Comparison of ENCODE assay signal across 9 cellular contexts in genomic region chr10:43265799-43266721, GRCh38. TPM values are rescaled to one million over a fixed set of nuclear protein-coding genes. Genes with fewer than 3 reads are reported as not detected.
DNase-seq lines count a peak whose midpoint lies in the region; ATAC-seq, FAIRE-seq and TF ChIP-seq lines count a peak whose summit lies in the region.
"Had no signal": no experiment of that assay in that cellular context is flagged by ENCODE, and none has a peak within 500 bp of the region (broad histone marks: within the 10 kb centered on the region; RNA-seq: fewer than 3 reads in every experiment).

No MANE protein-coding gene starts in this region.

- FAIRE-seq in pancreas (lab: Jason Lieb, UNC): no peak
- FAIRE-seq: G401.6 had no signal

- peak; percentile 81 to 90 (median 84) for ATAC-seq in pancreas
- ATAC-seq in GM18873 (IDR thresholded peaks at IDR 0.05; ENCODE audit: low FRiP score, unreplicated experiment): no peak
- no peak for ATAC-seq in HG02970 (IDR thresholded peaks at IDR 0.05; ENCODE audit: low FRiP score, unreplicated experiment)
- ATAC-seq in HG03342 (IDR thresholded peaks at IDR 0.05; ENCODE audit: unreplicated experiment): no peak

- H3K27me3 ChIP-seq in esophagus muscularis mucosa (peaks cover 0 to 89% (median 24%) of the 10 kb centered on the region in 4 donors), pancreas (peaks cover 0 to 8% (median 0%) of the 10 kb centered on the region in 4 donors)

- WGBS in esophagus muscularis mucosa: 24% methylated on average over 3 of the region's 63 CpGs
- 5 to 7% methylated on average over 45 to 63 of the region's 63 CpGs for WGBS in pancreas, 2 donors

- TF ChIP-seq EP300 in esophagus muscularis mucosa (IDR thresholded peaks at IDR 0.05): no peak

- intact Hi-C loops in esophagus muscularis mucosa (cut with DNase I) (no loop called here), pancreas (cut with DNase I) (no loop called here)

- no peak overlapping the region for H3K27ac ChIP-seq in esophagus muscularis mucosa (replicated peaks in 1 of 4)
- no peak overlapping the region for H3K27ac ChIP-seq in pancreas

- DNase-seq in activated gamma-delta T cell treated with Interleukin-2 at 50 U/mL for 16 hours (peak; percentile 55), activated gamma-delta T cell (lab: John Stamatoyannopoulos, UW) (no peak), esophagus muscularis mucosa (ENCODE audit: extremely low spot score) (peak; percentile 90), pancreas (peak; percentile 33 to 84 (median 56))
- peak; percentile 13 for DNase-seq in activated CD8-positive, alpha-beta memory T cell treated with anti-CD3 and anti-CD28 coated beads, Interleukin-2, amount 50 U/mL, for 1 hour (ENCODE audit: extremely low read depth)

- H3K4me3 ChIP-seq in esophagus muscularis mucosa: peak overlapping the region; percentile 36 to 54 (median 42)
- peak overlapping the region in 2 of 4 donors; percentile 25 to 34 for H3K4me3 ChIP-seq in pancreas

- no peaks in the 10 kb centered on the region for H3K36me3 ChIP-seq in esophagus muscularis mucosa
- no peaks in the 10 kb centered on the region for H3K36me3 ChIP-seq in pancreas

- no peaks in the 10 kb centered on the region for H3K9me3 ChIP-seq in esophagus muscularis mucosa
- H3K9me3 ChIP-seq in pancreas: no peaks in the 10 kb centered on the region

- peaks cover 0 to 21% (median 9%) of the 10 kb centered on the region in 4 donors for H3K4me1 ChIP-seq in esophagus muscularis mucosa
- H3K4me1 ChIP-seq in pancreas: no peaks in the 10 kb centered on the region

- no peak for TF ChIP-seq POLR2A in esophagus muscularis mucosa (IDR thresholded peaks at IDR 0.05; ENCODE audit: low read depth)

- peak in 1 of 3 experiments; percentile 7 for TF ChIP-seq CTCF in esophagus muscularis mucosa (IDR thresholded peaks at IDR 0.05)
- TF ChIP-seq CTCF in pancreas (IDR thresholded peaks at IDR 0.05): peak in 3 of 4 donors; percentile 29 to 39 (median 35)

RNA-seq across cellular contexts. Expression of gene RASGEF1A, which starts 0.8 kb away (rescaled TPM):
- 1 to 10 TPM in 2 of 4 donors, under 1 TPM in 2; 0.42 to 7.1 (median 1.0) TPM for total RNA-seq in esophagus muscularis mucosa
- 1 to 10 TPM; 1.4 to 5.1 (median 3.1) TPM for total RNA-seq in pancreas
- 1 to 10 TPM; 1.4 to 5.2 TPM for polyA plus RNA-seq in pancreas

Comparison
In these comparisons a context has a peak if more than half of its experiments do, and no peak if none do; other contexts are left out.
1. ATAC-seq: peak in pancreas (4 of 4); none in GM18873 (single experiment), HG02970 (single experiment) and HG03342 (single experiment).